In the genomic region with DNA sequence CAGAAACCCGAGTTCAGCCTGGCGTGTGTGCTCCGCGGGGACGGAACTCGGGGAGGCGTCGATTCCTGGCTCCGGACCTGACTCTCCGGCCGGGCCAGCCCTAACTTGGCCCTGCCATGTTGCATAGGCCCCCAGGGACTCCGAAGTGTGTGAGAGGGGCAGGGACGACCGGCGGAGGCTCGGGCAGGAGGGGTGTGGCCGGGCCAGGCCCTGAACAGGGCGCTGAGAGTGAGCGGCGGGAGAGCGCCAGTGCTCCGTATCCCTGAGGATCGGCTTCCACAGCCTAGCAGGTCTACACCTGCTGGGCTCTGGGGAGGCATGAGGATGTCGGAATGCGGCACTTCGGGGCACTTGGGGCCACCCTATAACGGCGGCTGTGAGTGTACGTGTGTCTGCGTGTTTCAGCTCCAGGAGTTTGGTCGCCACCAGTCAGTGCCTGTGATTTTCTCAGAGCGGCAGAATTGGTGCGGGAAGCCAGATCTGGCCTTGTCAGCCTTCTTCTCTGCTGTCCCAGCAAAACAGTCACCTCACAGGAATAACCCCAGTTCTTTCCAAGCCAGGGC, we compare ENCODE assay signal across 9 cellular contexts. TPM values are rescaled to one million over a fixed set of nuclear protein-coding genes. Genes with fewer than 3 reads are reported as not detected.
DNase-seq lines count a peak whose midpoint lies in the region; ATAC-seq, FAIRE-seq and TF ChIP-seq lines count a peak whose summit lies in the region.
"Had no signal": no experiment of that assay in that cellular context is flagged by ENCODE, and none has a peak within 500 bp of the region (broad histone marks: within the 10 kb centered on the region; RNA-seq: fewer than 3 reads in every experiment).

No MANE protein-coding gene starts in this region.

- no peak for TF ChIP-seq CTCF in astrocyte (IDR thresholded peaks at IDR 0.05; ENCODE audit: insufficient read depth, low read depth, low read length)

- H3K27ac ChIP-seq in astrocyte (ENCODE audit: low read depth, low read length) (no peak overlapping the region), subcutaneous abdominal adipose tissue (ENCODE audit: low read depth, low read length) (no peak overlapping the region)

- H3K79me2 ChIP-seq in astrocyte (ENCODE audit: insufficient read depth, low read length), result no peaks in the 10 kb centered on the region

- H3K36me3 ChIP-seq in astrocyte (ENCODE audit: insufficient read depth, low read length), result no peaks in the 10 kb centered on the region
- no peaks in the 10 kb centered on the region for H3K36me3 ChIP-seq in subcutaneous abdominal adipose tissue (ENCODE audit: control insufficient read depth in 5 of 5, insufficient read depth in 5 of 5, low read length in 5 of 5)

- H4K20me1 ChIP-seq in astrocyte (ENCODE audit: insufficient read depth, low read length), result no peaks in the 10 kb centered on the region

- H3K27me3 ChIP-seq in astrocyte (ENCODE audit: insufficient read depth, low read length) (peaks cover 29% of the 10 kb centered on the region), subcutaneous abdominal adipose tissue (ENCODE audit: control insufficient read depth in 5 of 5, insufficient read depth in 4 of 5, low read length in 5 of 5) (peaks cover 14 to 62% (median 40%) of the 10 kb centered on the region in 5 donors)

- H3K4me1 Mint-ChIP-seq in astrocyte (ENCODE audit: low read depth, unreplicated experiment), result peaks cover 27% of the 10 kb centered on the region

- no peak for ATAC-seq in GM21576 (IDR thresholded peaks at IDR 0.05; ENCODE audit: unreplicated experiment)
- no peak for ATAC-seq in HG03342 (IDR thresholded peaks at IDR 0.05; ENCODE audit: unreplicated experiment)

- H3K9me3 ChIP-seq in astrocyte (ENCODE audit: insufficient read depth, low read depth, low read length) (no peaks in the 10 kb centered on the region), subcutaneous abdominal adipose tissue (ENCODE audit: control insufficient read depth in 5 of 5, low read length in 5 of 5) (no peaks in the 10 kb centered on the region)

- H2AFZ ChIP-seq in astrocyte (ENCODE audit: low read depth, low read length), result peak overlapping the region; percentile 35

- H3K4me3 Mint-ChIP-seq in astrocyte (ENCODE audit: unreplicated experiment), result peak overlapping the region; percentile 76

- no peak for FAIRE-seq in astrocyte (lab: Jason Lieb, UNC)

- H3K9ac ChIP-seq in astrocyte (ENCODE audit: low read length) (no peak overlapping the region), subcutaneous abdominal adipose tissue (ENCODE audit: low read length in 5 of 5) (no peak overlapping the region)

- DNase-seq in HK-2 (ENCODE audit: unreplicated experiment), result peak; percentile 59
- no peak for DNase-seq in astrocyte (ENCODE audit: low read depth)
- peak; percentile 58 for DNase-seq in iPS-NIHi11 (ENCODE audit: low spot score)
- no peak for DNase-seq in AG20443 (ENCODE audit: low spot score)
- DNase-seq in dedifferentiated amniotic fluid mesenchymal stem cell (ENCODE audit: extremely low spot score), result no peak
- DNase-seq: KBM-7 had no signal

- peaks cover 4% of the 10 kb centered on the region for H3K36me3 Mint-ChIP-seq in astrocyte (ENCODE audit: low read depth, unreplicated experiment)

- peaks cover 3% of the 10 kb centered on the region for H3K9me3 Mint-ChIP-seq in astrocyte (ENCODE audit: unreplicated experiment)

- H3K4me3 ChIP-seq in astrocyte (ENCODE audit: insufficient read depth, low read depth, low read length) (peak overlapping the region; percentile 55), subcutaneous abdominal adipose tissue (ENCODE audit: low read depth in 1 of 5, low read length in 5 of 5) (peak overlapping the region in 3 of 5 donors; percentile 17 to 41 (median 33))

- H3K4me1 ChIP-seq in astrocyte (ENCODE audit: insufficient read depth, low read length) (peaks cover 23% of the 10 kb centered on the region), subcutaneous abdominal adipose tissue (ENCODE audit: control insufficient read depth in 5 of 5, insufficient read depth in 5 of 5, low read length in 5 of 5) (peaks cover 0 to 29% (median 17%) of the 10 kb centered on the region in 5 donors)

- H3K4me2 ChIP-seq in astrocyte (ENCODE audit: low read length), result peak overlapping the region; percentile 85

- peak overlapping the region; percentile 34 for H3K27ac Mint-ChIP-seq in astrocyte (ENCODE audit: unreplicated experiment)

- peaks cover 42% of the 10 kb centered on the region for H3K27me3 Mint-ChIP-seq in astrocyte (ENCODE audit: low read depth, unreplicated experiment)

RNA-seq across cellular contexts. Expression of a gene that starts 0.8 kb away (rescaled TPM):
- 1.9 and 2.3 TPM in 2 replicates for total RNA-seq in astrocyte

RNA-seq across cellular contexts. Expression of a gene that starts 52.2 kb away (rescaled TPM):
- not detected in 2 replicates for total RNA-seq in astrocyte

Comparison
In these comparisons a context has a peak if more than half of its experiments do, and no peak if none do; other contexts are left out.
1. DNase-seq: peak in HK-2 (single experiment) and iPS-NIHi11 (single experiment); none in astrocyte (single experiment), AG20443 (single experiment) and dedifferentiated amniotic fluid mesenchymal stem cell (single experiment).